In genomic region chr16:47063011-47063724, GRCh38 we compare ENCODE assay signal across 29 cellular contexts.
"Had no signal": no experiment of that assay in that cellular context is flagged by ENCODE, and none has a peak within 500 bp of the region (broad histone marks: within the 10 kb centered on the region; RNA-seq: fewer than 3 reads in every experiment).

No MANE protein-coding gene starts in this region.

- H3K36me3 ChIP-seq: esophagus squamous epithelium, heart right ventricle, neutrophil, prostate gland, right atrium auricular region, thoracic aorta, transverse colon, vagina had no signal

- H3K9me3 Mint-ChIP-seq: effector memory CD8-positive, alpha-beta T cell; natural killer cell treated with Interleukin-12 subunit alpha and Interleukin-12 subunit beta and Interleukin-15 and Interleukin-18, amount 100 ng/mL, for 72 hours; neural crest cell; stimulated activated naive CD8-positive, alpha-beta T cell treated with anti-CD3 and anti-CD28 coated beads, Interleukin-15, Interleukin-2, amounts not matched to agents 100 ng/mL and 50 ng/mL, for 24 hours had no signal

- DNase-seq: dermis blood vessel endothelial cell; effector memory CD8-positive, alpha-beta T cell; erythroblast; esophagus squamous epithelium; foreskin melanocyte; glutamatergic neuron; heart right ventricle; hippocampal formation; kidney glomerular epithelial cell; mucosa of descending colon; naive B cell; stimulated activated CD4-positive, alpha-beta T cell treated with anti-CD3 and anti-CD28 coated beads, Interleukin-15, amount 100 ng/mL, for 24 hours; stimulated activated CD4-positive, alpha-beta T cell treated with anti-CD3 and anti-CD28 coated beads, Interleukin-2, amount 100 ng/mL, for 48 hours; stimulated activated naive B cell treated with anti-CD40 and anti-IgM and Interleukin-4, amounts not matched to agents 10 μg/mL and 1 μg/mL and 100 μg/mL, for 72 hours; transverse colon had no signal

- H3K4me3 Mint-ChIP-seq: effector memory CD8-positive, alpha-beta T cell; memory B cell; mesothelial cell of epicardium; naive B cell; natural killer cell treated with Interleukin-12 subunit alpha and Interleukin-12 subunit beta and Interleukin-15 and Interleukin-18, amount 100 ng/mL, for 72 hours; neural crest cell; stimulated activated naive B cell treated with anti-CD40 and anti-IgM and Interleukin-4, amounts not matched to agents 10 μg/mL and 1 μg/mL and 100 μg/mL, for 72 hours; stimulated activated naive CD8-positive, alpha-beta T cell treated with anti-CD3 and anti-CD28 coated beads, Interleukin-15, Interleukin-2, amounts not matched to agents 100 ng/mL and 50 ng/mL, for 24 hours had no signal

- H3K4me1 Mint-ChIP-seq: memory B cell, mesothelial cell of epicardium had no signal

- H3K79me2 ChIP-seq: parathyroid adenoma had no signal

- H3K27ac ChIP-seq: coronary artery, esophagus squamous epithelium, heart right ventricle, neutrophil, parathyroid adenoma, prostate gland, right atrium auricular region, skin epidermis, thoracic aorta, transverse colon, vagina had no signal

- H3K4me1 ChIP-seq: esophagus squamous epithelium, heart right ventricle, parathyroid adenoma, prostate gland, right atrium auricular region, vagina had no signal

- ATAC-seq: effector memory CD8-positive, alpha-beta T cell; heart right ventricle; mucosa of descending colon; natural killer cell treated with Interleukin-12 subunit alpha and Interleukin-12 subunit beta and Interleukin-15 and Interleukin-18, amount 100 ng/mL, for 72 hours; stimulated activated naive B cell treated with anti-CD40 and anti-IgM and Interleukin-4, amounts not matched to agents 10 μg/mL and 1 μg/mL and 100 μg/mL, for 72 hours had no signal

- H3K4me3 ChIP-seq: coronary artery, esophagus squamous epithelium, heart right ventricle, lung, mucosa of descending colon, prostate gland, right atrium auricular region, skin epidermis, thoracic aorta, transverse colon, vagina had no signal

- H3K27me3 Mint-ChIP-seq: memory B cell; stimulated activated naive B cell treated with anti-CD40 and anti-IgM and Interleukin-4, amounts not matched to agents 10 μg/mL and 1 μg/mL and 100 μg/mL, for 72 hours; stimulated activated naive CD8-positive, alpha-beta T cell treated with anti-CD3 and anti-CD28 coated beads, Interleukin-15, Interleukin-2, amounts not matched to agents 100 ng/mL and 50 ng/mL, for 24 hours had no signal

- H3K9ac ChIP-seq: parathyroid adenoma had no signal

- H2AFZ ChIP-seq: parathyroid adenoma had no signal

- H3K27me3 ChIP-seq: esophagus squamous epithelium, heart right ventricle, neutrophil, right atrium auricular region, transverse colon, vagina had no signal

- H3K36me3 Mint-ChIP-seq: mesothelial cell of epicardium; natural killer cell treated with Interleukin-12 subunit alpha and Interleukin-12 subunit beta and Interleukin-15 and Interleukin-18, amount 100 ng/mL, for 72 hours had no signal

- H3K27ac Mint-ChIP-seq: effector memory CD8-positive, alpha-beta T cell; memory B cell; mesothelial cell of epicardium; naive B cell; natural killer cell treated with Interleukin-12 subunit alpha and Interleukin-12 subunit beta and Interleukin-15 and Interleukin-18, amount 100 ng/mL, for 72 hours; stimulated activated naive B cell treated with anti-CD40 and anti-IgM and Interleukin-4, amounts not matched to agents 10 μg/mL and 1 μg/mL and 100 μg/mL, for 72 hours; stimulated activated naive CD8-positive, alpha-beta T cell treated with anti-CD3 and anti-CD28 coated beads, Interleukin-15, Interleukin-2, amounts not matched to agents 100 ng/mL and 50 ng/mL, for 24 hours had no signal

- H3K9me3 ChIP-seq: esophagus squamous epithelium, mucosa of descending colon, neutrophil, prostate gland, right atrium auricular region, thoracic aorta, transverse colon, vagina had no signal
